In genomic region chr13:42047561-42048322, GRCh38 we compare ENCODE assay signal across 8 cellular contexts. TPM values are rescaled to one million over a fixed set of nuclear protein-coding genes. Genes with fewer than 3 reads are reported as not detected.
A peak's percentile ranks its signal among the peaks of the same experiment; 100 is the strongest.
DNase-seq lines count a peak whose midpoint lies in the region; ATAC-seq, FAIRE-seq and TF ChIP-seq lines count a peak whose summit lies in the region.

No MANE protein-coding gene starts in this region.

- peak overlapping the region; percentile 88 for H3K4me3 ChIP-seq in bronchial epithelial cell (ENCODE audit: low read depth, low read length)
- peak overlapping the region; percentile 52 to 95 (median 87) for H3K4me3 ChIP-seq in skin epidermis

- TF ChIP-seq CTCF in Calu3 (IDR thresholded peaks at IDR 0.05; ENCODE audit: unreplicated experiment) (no peak), bronchial epithelial cell (IDR thresholded peaks at IDR 0.05; ENCODE audit: insufficient read depth, low read length, severe bottlenecking) (no peak)

- peak overlapping the region; percentile 88 for H3K4me3 Mint-ChIP-seq in Calu3 (ENCODE audit: low read depth, unreplicated experiment)

- H3K27me3 ChIP-seq in bronchial epithelial cell (ENCODE audit: control insufficient read depth, insufficient read depth, low read length) = no peaks in the 10 kb centered on the region

- H3K36me3 Mint-ChIP-seq in Calu3 (ENCODE audit: insufficient read depth, unreplicated experiment) = peaks cover 22% of the 10 kb centered on the region

- peak; percentile 21 for ATAC-seq in GM21390 (IDR thresholded peaks at IDR 0.05; ENCODE audit: unreplicated experiment)

- H3K9me3 Mint-ChIP-seq in Calu3 (ENCODE audit: low read depth, unreplicated experiment) = no peaks in the 10 kb centered on the region

- no peak for FAIRE-seq in bronchial epithelial cell (lab: Jason Lieb, UNC)

- H3K27me3 Mint-ChIP-seq in Calu3 (ENCODE audit: unreplicated experiment) = no peaks in the 10 kb centered on the region

- no peaks in the 10 kb centered on the region for H3K4me1 Mint-ChIP-seq in Calu3 (ENCODE audit: low read depth, unreplicated experiment)

- DNase-seq in Calu3 (peak; percentile 49), HuH-7 (ENCODE audit: low spot score) (peak; percentile 40), SW 1271 (lab: John Stamatoyannopoulos, UW) (peak; percentile 45 to 62), bronchial epithelial cell (ENCODE audit: low read depth) (peak; percentile 82), iris pigment epithelial cell (ENCODE audit: low read depth) (peak; percentile 75), NAMALWA (ENCODE audit: low spot score) (no peak)

- CTCF ChIA-PET in Calu3 (lab: Charles Lee) = interaction anchor here (0.6 to 1.1 kb wide), 7 partner anchors 21 to 370 kb away, joined by 3 to 8 read pairs (median 4); no protein-coding TSS in a partner anchor

- no TSS peak for BruUV-seq in Calu3 (replicated peaks; lab: Mats Ljungman, UMichigan)

- peaks cover 2% of the 10 kb centered on the region for H3K36me3 ChIP-seq in bronchial epithelial cell (ENCODE audit: control insufficient read depth, insufficient read depth, low read length)

- intact Hi-C loops in Calu3 (cut with micrococcal nuclease; ENCODE audit: unreplicated experiment) = loop anchor here (2.0 kb wide), 2 partner anchors 59 to 143 kb away; no protein-coding TSS in a partner anchor

- peak overlapping the region; percentile 56 to 94 (median 88) for H3K27ac ChIP-seq in skin epidermis

- H3K27ac Mint-ChIP-seq in Calu3 (ENCODE audit: unreplicated experiment) = peak overlapping the region; percentile 84

RNA-seq across cellular contexts. Expression of gene DGKH, which starts 0.7 kb away (rescaled TPM):
- total RNA-seq in Calu3 (2022) (18.9 and 19.1 TPM in 2 replicates), bronchial epithelial cell (16.8 TPM in 2 replicates)
